ENCODE assay signal across 33 cellular contexts in the genomic region with DNA sequence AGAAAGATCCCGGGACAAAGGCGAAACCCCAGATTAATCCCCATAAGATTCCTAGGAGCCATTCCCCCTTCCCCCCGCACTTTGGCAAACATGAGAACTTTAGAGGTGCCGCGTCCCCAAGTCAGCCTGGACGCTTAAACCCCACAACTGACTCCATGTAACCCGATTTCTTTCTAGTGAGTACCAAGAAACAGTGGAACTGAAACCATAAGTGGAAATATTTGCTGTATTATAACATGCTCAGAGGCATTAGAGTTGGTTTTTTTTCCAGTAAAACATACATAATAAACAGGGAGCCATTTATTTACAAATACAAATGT. TPM values are rescaled to one million over a fixed set of nuclear protein-coding genes. Genes with fewer than 3 reads are reported as not detected.
DNase-seq lines count a peak whose midpoint lies in the region; ATAC-seq, FAIRE-seq and TF ChIP-seq lines count a peak whose summit lies in the region.
"Had no signal": no experiment of that assay in that cellular context is flagged by ENCODE, and none has a peak within 500 bp of the region (broad histone marks: within the 10 kb centered on the region; RNA-seq: fewer than 3 reads in every experiment).

No MANE protein-coding gene starts in this region.

- FAIRE-seq in astrocyte (lab: Jason Lieb, UNC): no peak
- FAIRE-seq: A204.1, endometrium, GM18507 had no signal

- DNase-seq in GM10266 (ENCODE audit: extremely low spot score): peak; percentile 26
- DNase-seq in astrocyte (ENCODE audit: low read depth): no peak
- peak; percentile 40 for DNase-seq in globus pallidus (ENCODE audit: low spot score)
- no peak for DNase-seq in neural progenitor cell (ENCODE audit: low spot score)
- no peak for DNase-seq in upper lobe of left lung
- no peak for DNase-seq in EL
- DNase-seq in HPDE6-E6E7 (ENCODE audit: extremely low spot score): no peak
- DNase-seq: activated CD8-positive, alpha-beta T cell treated with anti-CD3 and anti-CD28 coated beads for 36 hours; activated naive CD4-positive, alpha-beta T cell treated with anti-CD3 and anti-CD28 coated beads, Interleukin-2, amount 10 ng/mL, durations not matched to agents 7 days and 5 days; amniotic stem cell; CD4-positive, CD25-positive, alpha-beta regulatory T cell; MM.1S; NCI-H1105 treated with DMSO at 0.1 percent for 48 hours; NCI-H187 treated with DMSO at 0.1 percent for 48 hours; NCI-H2171 treated with DMSO at 0.1 percent for 48 hours; NCI-H510A treated with DMSO at 0.1 percent for 48 hours; SIG-M5; stimulated activated CD4-positive, alpha-beta T cell treated with anti-CD3 and anti-CD28 coated beads, Interleukin-15, amount 100 ng/mL, for 24 hours had no signal

- no peak for TF ChIP-seq CTCF in GM10266 (IDR thresholded peaks at IDR 0.05; ENCODE audit: control insufficient read depth, insufficient read depth, low read depth, missing control alignments)
- no peak for TF ChIP-seq CTCF in astrocyte (IDR thresholded peaks at IDR 0.05; ENCODE audit: insufficient read depth, low read depth, low read length)
- TF ChIP-seq CTCF in neural progenitor cell (IDR thresholded peaks at IDR 0.05): no peak
- no peak for TF ChIP-seq CTCF in upper lobe of left lung (IDR thresholded peaks at IDR 0.05)

- peaks cover 40% of the 10 kb centered on the region for H3F3A ChIP-seq in neural progenitor cell (ENCODE audit: low read depth)

- H3K9me3 ChIP-seq in astrocyte (ENCODE audit: insufficient read depth, low read depth, low read length) (no peaks in the 10 kb centered on the region), neural progenitor cell (ENCODE audit: low read depth) (no peaks in the 10 kb centered on the region), upper lobe of left lung (no peaks in the 10 kb centered on the region)
- H3K9me3 ChIP-seq: gastroesophageal sphincter, suprapubic skin had no signal

- ATAC-seq in HG03159 (IDR thresholded peaks at IDR 0.05; ENCODE audit: unreplicated experiment): no peak
- ATAC-seq in upper lobe of left lung (ENCODE audit: low FRiP score in 2 of 2): no peak
- ATAC-seq: activated CD8-positive, alpha-beta T cell treated with anti-CD3 and anti-CD28 coated beads for 36 hours; activated T-helper 17 cell treated with anti-CD3 and anti-CD28 coated beads, Interleukin-2, amount 50 U/mL, for 72 hours; gastroesophageal sphincter; left lobe of liver; stimulated activated effector memory CD8-positive, alpha-beta T cell treated with anti-CD3 and anti-CD28 coated beads, Interleukin-12 subunit alpha, Interleukin-12 subunit beta, amount 100 ng/mL, for 72 hours had no signal

- peak overlapping the region; percentile 30 for H3K4me3 ChIP-seq in astrocyte (ENCODE audit: insufficient read depth, low read depth, low read length)
- H3K4me3 ChIP-seq in neural progenitor cell: no peak overlapping the region
- H3K4me3 ChIP-seq in upper lobe of left lung: no peak overlapping the region
- H3K4me3 ChIP-seq: cardiac muscle cell, gastroesophageal sphincter, hepatocyte, suprapubic skin had no signal

- no peak for TF ChIP-seq EP300 in upper lobe of left lung (IDR thresholded peaks at IDR 0.05)

- H3K79me2 ChIP-seq in astrocyte (ENCODE audit: insufficient read depth, low read length) (peaks cover 75% of the 10 kb centered on the region), neural progenitor cell (ENCODE audit: low read depth) (no peaks in the 10 kb centered on the region)
- H3K79me2 ChIP-seq: hepatocyte had no signal

- H3K27ac Mint-ChIP-seq in astrocyte (ENCODE audit: unreplicated experiment): peak overlapping the region; percentile 24
- peak overlapping the region; percentile 97 for H3K27ac Mint-ChIP-seq in neural progenitor cell
- H3K27ac Mint-ChIP-seq: activated CD8-positive, alpha-beta T cell treated with anti-CD3 and anti-CD28 coated beads for 36 hours; activated naive CD4-positive, alpha-beta T cell treated with anti-CD3 and anti-CD28 coated beads, Interleukin-2, amount 10 ng/mL, durations not matched to agents 7 days and 5 days; activated T-helper 17 cell treated with anti-CD3 and anti-CD28 coated beads, Interleukin-2, amount 50 U/mL, for 72 hours; memory B cell; stimulated activated effector memory CD8-positive, alpha-beta T cell treated with anti-CD3 and anti-CD28 coated beads, Interleukin-12 subunit alpha, Interleukin-12 subunit beta, amount 100 ng/mL, for 72 hours had no signal

- H3K27me3 ChIP-seq in astrocyte (ENCODE audit: insufficient read depth, low read length) (peaks cover 30% of the 10 kb centered on the region), neural progenitor cell (peaks cover 100% of the 10 kb centered on the region), upper lobe of left lung (peaks cover 0 to 80% (median 36%) of the 10 kb centered on the region in 4 donors)

- H3K4me1 ChIP-seq in astrocyte (ENCODE audit: insufficient read depth, low read length): peaks cover 17% of the 10 kb centered on the region
- H3K4me1 ChIP-seq in neural progenitor cell: peaks cover 26% of the 10 kb centered on the region
- peaks cover 5 to 28% (median 8%) of the 10 kb centered on the region in 4 donors for H3K4me1 ChIP-seq in upper lobe of left lung

- H3K27ac ChIP-seq in astrocyte (ENCODE audit: low read depth, low read length) (no peak overlapping the region), neural progenitor cell (no peak overlapping the region), upper lobe of left lung (no peak overlapping the region)
- H3K27ac ChIP-seq: cardiac muscle cell, gastroesophageal sphincter, hepatocyte, suprapubic skin had no signal

- H3K4me1 Mint-ChIP-seq in astrocyte (ENCODE audit: low read depth, unreplicated experiment) (peaks cover 4% of the 10 kb centered on the region), neural progenitor cell (peaks cover 80% of the 10 kb centered on the region)
- H3K4me1 Mint-ChIP-seq: activated T-helper 17 cell treated with anti-CD3 and anti-CD28 coated beads, Interleukin-2, amount 50 U/mL, for 72 hours had no signal

- H4K20me1 ChIP-seq in astrocyte (ENCODE audit: insufficient read depth, low read length) (no peaks in the 10 kb centered on the region), neural progenitor cell (ENCODE audit: low read depth) (peaks cover 99% of the 10 kb centered on the region)

- H3K4me3 Mint-ChIP-seq in astrocyte (ENCODE audit: unreplicated experiment) (no peak overlapping the region), neural progenitor cell (peak overlapping the region; percentile 84)
- H3K4me3 Mint-ChIP-seq: activated CD8-positive, alpha-beta T cell treated with anti-CD3 and anti-CD28 coated beads for 36 hours; activated naive CD4-positive, alpha-beta T cell treated with anti-CD3 and anti-CD28 coated beads, Interleukin-2, amount 10 ng/mL, durations not matched to agents 7 days and 5 days; activated T-helper 17 cell treated with anti-CD3 and anti-CD28 coated beads, Interleukin-2, amount 50 U/mL, for 72 hours; memory B cell; stimulated activated effector memory CD8-positive, alpha-beta T cell treated with anti-CD3 and anti-CD28 coated beads, Interleukin-12 subunit alpha, Interleukin-12 subunit beta, amount 100 ng/mL, for 72 hours had no signal

- 15 to 20% methylated on average over 5 to 7 of the region's 7 CpGs for WGBS in upper lobe of left lung, 2 donors

- H3K4me2 ChIP-seq in astrocyte (ENCODE audit: low read length) (peak overlapping the region; percentile 90), neural progenitor cell (peak overlapping the region; percentile 70)

- H3K9me3 Mint-ChIP-seq in astrocyte (ENCODE audit: unreplicated experiment): peaks cover 22% of the 10 kb centered on the region
- H3K9me3 Mint-ChIP-seq in neural progenitor cell: no peaks in the 10 kb centered on the region
- H3K9me3 Mint-ChIP-seq: activated CD8-positive, alpha-beta T cell treated with anti-CD3 and anti-CD28 coated beads for 36 hours; activated naive CD4-positive, alpha-beta T cell treated with anti-CD3 and anti-CD28 coated beads, Interleukin-2, amount 10 ng/mL, durations not matched to agents 7 days and 5 days had no signal

- H2AFZ ChIP-seq in astrocyte (ENCODE audit: low read depth, low read length) (peak overlapping the region; percentile 62), neural progenitor cell (replicated peaks) (no peak overlapping the region)
- H2AFZ ChIP-seq: hepatocyte had no signal

- H3K27me3 Mint-ChIP-seq in astrocyte (ENCODE audit: low read depth, unreplicated experiment) (peaks cover 90% of the 10 kb centered on the region), neural progenitor cell (ENCODE audit: insufficient read depth, low read depth) (peaks cover 63% of the 10 kb centered on the region)

- H3K36me3 Mint-ChIP-seq in astrocyte (ENCODE audit: low read depth, unreplicated experiment) (peaks cover 3% of the 10 kb centered on the region), neural progenitor cell (peaks cover 10% of the 10 kb centered on the region)
- H3K36me3 Mint-ChIP-seq: activated naive CD4-positive, alpha-beta T cell treated with anti-CD3 and anti-CD28 coated beads, Interleukin-2, amount 10 ng/mL, durations not matched to agents 7 days and 5 days; stimulated activated effector memory CD8-positive, alpha-beta T cell treated with anti-CD3 and anti-CD28 coated beads, Interleukin-12 subunit alpha, Interleukin-12 subunit beta, amount 100 ng/mL, for 72 hours had no signal

- TF ChIP-seq POLR2A in upper lobe of left lung (IDR thresholded peaks at IDR 0.05): no peak

- H3K9ac ChIP-seq in astrocyte (ENCODE audit: low read length): peak overlapping the region; percentile 62
- no peak overlapping the region for H3K9ac ChIP-seq in neural progenitor cell

- no peaks in the 10 kb centered on the region for H3K36me3 ChIP-seq in astrocyte (ENCODE audit: insufficient read depth, low read length)
- no peaks in the 10 kb centered on the region for H3K36me3 ChIP-seq in neural progenitor cell
- H3K36me3 ChIP-seq in upper lobe of left lung: no peaks in the 10 kb centered on the region
- H3K36me3 ChIP-seq: cardiac muscle cell, gastroesophageal sphincter, suprapubic skin had no signal

RNA-seq across cellular contexts. Expression of a gene that starts 10.3 kb away (rescaled TPM):
- total RNA-seq in astrocyte: 0.09 TPM in 1 of 2 replicates, not detected in the other
- 0.25 TPM in 1 of 2 replicates, not detected in the other for total RNA-seq in neural progenitor cell (ENCODE audit: low replicate concordance)
- total RNA-seq in upper lobe of left lung: not detected
- total RNA-seq: activated CD8-positive, alpha-beta T cell treated with anti-CD3 and anti-CD28 coated beads for 36 hours; activated T-helper 17 cell treated with anti-CD3 and anti-CD28 coated beads, Interleukin-2, amount 50 U/mL, for 72 hours; cardiac muscle cell; CD4-positive, CD25-positive, alpha-beta regulatory T cell; fibroblast of lung; hepatocyte; left lobe of liver; pulmonary artery endothelial cell; T-helper 2 cell treated with Interferon-gamma antibody and Interleukin-4, amounts not matched to agents 100 ng/mL and 5 ng/mL, for 36 hours had no signal

Comparison
In these comparisons a context has a peak if more than half of its experiments do, and no peak if none do; other contexts are left out.
1. DNase-seq: peak in GM10266 (single experiment) and globus pallidus (single experiment); none in astrocyte (single experiment), neural progenitor cell (single experiment), upper lobe of left lung (0 of 2), EL (single experiment) and HPDE6-E6E7 (single experiment).